In the genomic region with DNA sequence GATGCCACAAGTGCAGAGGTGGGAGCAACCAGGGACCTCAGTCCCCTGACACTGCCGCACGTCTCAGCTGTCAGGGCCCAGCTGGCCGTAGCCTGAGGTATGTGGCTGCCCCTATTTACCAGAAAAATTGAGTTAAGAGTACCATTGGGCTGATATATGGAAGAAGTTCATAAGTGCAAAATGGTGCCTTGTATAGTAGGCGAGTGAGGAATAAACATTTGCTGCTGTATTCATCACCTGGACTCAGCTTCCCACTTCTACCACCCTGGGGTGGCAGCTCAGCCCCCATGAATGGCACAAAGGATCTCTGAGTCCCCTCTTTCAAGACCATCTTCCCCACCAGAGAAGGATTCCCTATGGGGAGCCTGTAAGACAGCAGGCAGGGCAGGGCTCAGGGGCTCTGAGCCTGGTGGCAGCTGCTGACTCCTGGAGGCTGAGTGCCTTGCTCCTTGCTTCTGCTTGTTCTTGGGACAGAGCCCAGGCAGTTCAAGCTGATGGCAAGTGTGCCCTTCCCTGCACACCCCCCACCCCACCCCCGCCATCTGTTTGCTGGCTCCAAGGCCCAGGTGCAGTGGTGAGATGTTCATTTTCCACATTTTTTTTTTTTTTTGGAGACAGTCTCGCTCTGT, we compare ENCODE assay signal across 13 cellular contexts. TPM values are rescaled to one million over a fixed set of nuclear protein-coding genes. Genes with fewer than 3 reads are reported as not detected.
DNase-seq lines count a peak whose midpoint lies in the region; ATAC-seq, FAIRE-seq and TF ChIP-seq lines count a peak whose summit lies in the region.
"Had no signal": no experiment of that assay in that cellular context is flagged by ENCODE, and none has a peak within 500 bp of the region (broad histone marks: within the 10 kb centered on the region; RNA-seq: fewer than 3 reads in every experiment).

No MANE protein-coding gene starts in this region.

- H3K4me1 Mint-ChIP-seq in activated CD4-positive, alpha-beta memory T cell treated with anti-CD3 and anti-CD28 coated beads, Interleukin-2, amount 10 ng/mL, durations not matched to agents 7 days and 5 days: peaks cover 56% of the 10 kb centered on the region
- peaks cover 68% of the 10 kb centered on the region for H3K4me1 Mint-ChIP-seq in activated CD4-positive, alpha-beta memory T cell treated with anti-CD3 and anti-CD28 coated beads for 36 hours (ENCODE audit: low read depth)
- H3K4me1 Mint-ChIP-seq in activated naive CD8-positive, alpha-beta T cell (ENCODE audit: low read depth): peaks cover 52% of the 10 kb centered on the region

- H3K9me2 ChIP-seq in MM.1S (replicated peaks; ENCODE audit: insufficient read depth, low read length): no peaks in the 10 kb centered on the region

- no peak for TF ChIP-seq CTCF in pancreas (IDR thresholded peaks at IDR 0.05)
- TF ChIP-seq CTCF in psoas muscle (IDR thresholded peaks at IDR 0.05): no peak
- no peak for TF ChIP-seq CTCF in MM.1S (IDR thresholded peaks at IDR 0.05; ENCODE audit: low read length)

- H3F3A ChIP-seq in MM.1S (ENCODE audit: insufficient read depth, low read length): peaks cover 67% of the 10 kb centered on the region

- no peak for FAIRE-seq in pancreas (lab: Jason Lieb, UNC)
- FAIRE-seq: bronchial epithelial cell had no signal

- no peak for DNase-seq in activated CD4-positive, alpha-beta memory T cell treated with anti-CD3 and anti-CD28 coated beads, Interleukin-2, amount 10 ng/mL, durations not matched to agents 7 days and 5 days
- no peak for DNase-seq in activated CD4-positive, alpha-beta memory T cell treated with anti-CD3 and anti-CD28 coated beads for 36 hours
- DNase-seq in MG63 (peak; percentile 47), pancreas (peak in 3 of 6 donors; percentile 47 to 70 (median 51)), psoas muscle (no peak), MM.1S (no peak)
- DNase-seq: AML-193; heart left ventricle; naive thymus-derived CD8-positive, alpha-beta T cell; NCI-H1436 treated with DMSO at 0.1 percent for 48 hours had no signal

- H3K9me3 ChIP-seq in MG63 (no peaks in the 10 kb centered on the region), pancreas (no peaks in the 10 kb centered on the region), psoas muscle (no peaks in the 10 kb centered on the region), MM.1S (replicated peaks; ENCODE audit: insufficient read depth, low read length) (no peaks in the 10 kb centered on the region)
- H3K9me3 ChIP-seq: heart left ventricle had no signal

- WGBS in pancreas, 2 donors: 72 to 76% methylated on average over 6 of the region's 6 CpGs
- 79 to 84% (median 81%) methylated on average over 6 of the region's 6 CpGs for WGBS in psoas muscle, 3 donors

- H3K9ac ChIP-seq in MM.1S (ENCODE audit: low read length): no peak overlapping the region

- H3K4me3 Mint-ChIP-seq in activated CD4-positive, alpha-beta memory T cell treated with anti-CD3 and anti-CD28 coated beads, Interleukin-2, amount 10 ng/mL, durations not matched to agents 7 days and 5 days: no peak overlapping the region
- no peak overlapping the region for H3K4me3 Mint-ChIP-seq in activated CD4-positive, alpha-beta memory T cell treated with anti-CD3 and anti-CD28 coated beads for 36 hours
- peak overlapping the region; percentile 3 for H3K4me3 Mint-ChIP-seq in activated naive CD8-positive, alpha-beta T cell
- H3K4me3 Mint-ChIP-seq: naive thymus-derived CD8-positive, alpha-beta T cell had no signal

- H3K4me3 ChIP-seq in MG63 (no peak overlapping the region), pancreas (no peak overlapping the region), psoas muscle (no peak overlapping the region), MM.1S (ENCODE audit: low read length) (no peak overlapping the region)
- H3K4me3 ChIP-seq: heart left ventricle had no signal

- no peaks in the 10 kb centered on the region for H3K9me3 Mint-ChIP-seq in activated CD4-positive, alpha-beta memory T cell treated with anti-CD3 and anti-CD28 coated beads, Interleukin-2, amount 10 ng/mL, durations not matched to agents 7 days and 5 days
- no peaks in the 10 kb centered on the region for H3K9me3 Mint-ChIP-seq in activated CD4-positive, alpha-beta memory T cell treated with anti-CD3 and anti-CD28 coated beads for 36 hours
- H3K9me3 Mint-ChIP-seq in activated naive CD8-positive, alpha-beta T cell (ENCODE audit: low read depth): no peaks in the 10 kb centered on the region
- H3K9me3 Mint-ChIP-seq: naive thymus-derived CD8-positive, alpha-beta T cell had no signal

- peaks cover 77% of the 10 kb centered on the region for H3K36me3 Mint-ChIP-seq in activated CD4-positive, alpha-beta memory T cell treated with anti-CD3 and anti-CD28 coated beads, Interleukin-2, amount 10 ng/mL, durations not matched to agents 7 days and 5 days (ENCODE audit: low read depth)
- H3K36me3 Mint-ChIP-seq in activated CD4-positive, alpha-beta memory T cell treated with anti-CD3 and anti-CD28 coated beads for 36 hours: peaks cover 69% of the 10 kb centered on the region
- H3K36me3 Mint-ChIP-seq in activated naive CD8-positive, alpha-beta T cell: peaks cover 27% of the 10 kb centered on the region

- no peak overlapping the region for H2AFZ ChIP-seq in MM.1S (ENCODE audit: low read length)

- H3K36me3 ChIP-seq in MG63 (peaks cover 79% of the 10 kb centered on the region), pancreas (peaks cover 0 to 28% (median 7%) of the 10 kb centered on the region in 3 donors), psoas muscle (ENCODE audit: insufficient read depth in 1 of 2, low read depth in 1 of 2) (peaks cover 2 to 88% of the 10 kb centered on the region in 2 donors), MM.1S (replicated peaks; ENCODE audit: insufficient read depth, low read length) (peaks cover 20% of the 10 kb centered on the region)

- POLR2A ChIA-PET in activated CD4-positive, alpha-beta memory T cell treated with anti-CD3 and anti-CD28 coated beads, Interleukin-2, amount 10 ng/mL, durations not matched to agents 7 days and 5 days (lab: Charles Lee): interaction anchor here (0.6 to 7.0 kb wide), 2 partner anchors 27 to 237 kb away, joined by 3 to 137 read pairs; a partner anchor contains a TSS
- POLR2A ChIA-PET in activated CD4-positive, alpha-beta memory T cell treated with anti-CD3 and anti-CD28 coated beads for 36 hours (lab: Charles Lee): interaction anchor here (0.6 to 1.7 kb wide), 4 partner anchors 13 to 92 kb away, joined by 3 to 7 read pairs (median 4); a partner anchor contains a TSS

- intact Hi-C loops in activated CD4-positive, alpha-beta memory T cell treated with anti-CD3 and anti-CD28 coated beads for 36 hours (cut with micrococcal nuclease): no loop called here
- intact Hi-C loops in pancreas (cut with DNase I): no loop called here
- intact Hi-C loops in psoas muscle (cut with DNase I): no loop called here

- H3K79me2 ChIP-seq in MM.1S (ENCODE audit: low read length): peaks cover 64% of the 10 kb centered on the region

- H3K27ac Mint-ChIP-seq in activated CD4-positive, alpha-beta memory T cell treated with anti-CD3 and anti-CD28 coated beads, Interleukin-2, amount 10 ng/mL, durations not matched to agents 7 days and 5 days: peak overlapping the region; percentile 11
- no peak overlapping the region for H3K27ac Mint-ChIP-seq in activated CD4-positive, alpha-beta memory T cell treated with anti-CD3 and anti-CD28 coated beads for 36 hours
- peak overlapping the region; percentile 50 for H3K27ac Mint-ChIP-seq in activated naive CD8-positive, alpha-beta T cell

- peak overlapping the region in 2 of 4 donors; percentile 16 to 63 for H3K27ac ChIP-seq in pancreas
- H3K27ac ChIP-seq in psoas muscle: no peak overlapping the region
- no peak overlapping the region for H3K27ac ChIP-seq in MM.1S (ENCODE audit: low read length)

- H3K27me3 Mint-ChIP-seq in activated CD4-positive, alpha-beta memory T cell treated with anti-CD3 and anti-CD28 coated beads, Interleukin-2, amount 10 ng/mL, durations not matched to agents 7 days and 5 days: no peaks in the 10 kb centered on the region
- H3K27me3 Mint-ChIP-seq in activated CD4-positive, alpha-beta memory T cell treated with anti-CD3 and anti-CD28 coated beads for 36 hours: no peaks in the 10 kb centered on the region
- H3K27me3 Mint-ChIP-seq in activated naive CD8-positive, alpha-beta T cell: no peaks in the 10 kb centered on the region
- H3K27me3 Mint-ChIP-seq: naive thymus-derived CD8-positive, alpha-beta T cell had no signal

- peak; percentile 26 to 67 (median 54) for ATAC-seq in pancreas
- no peak for ATAC-seq in psoas muscle
- no peak for ATAC-seq in HG02759 (IDR thresholded peaks at IDR 0.05; ENCODE audit: unreplicated experiment)
- ATAC-seq: naive thymus-derived CD8-positive, alpha-beta T cell had no signal

- CTCF ChIA-PET in activated CD4-positive, alpha-beta memory T cell treated with anti-CD3 and anti-CD28 coated beads, Interleukin-2, amount 10 ng/mL, durations not matched to agents 7 days and 5 days (lab: Charles Lee): interaction anchor here (1.1 kb wide), 1 partner anchor 9 kb away, joined by 6 read pairs; no protein-coding TSS in a partner anchor
- CTCF ChIA-PET in activated CD4-positive, alpha-beta memory T cell treated with anti-CD3 and anti-CD28 coated beads for 36 hours (lab: Charles Lee): interaction anchor here (1.0 to 3.8 kb wide), 6 partner anchors 8 to 145 kb away, joined by 3 to 21 read pairs (median 6); a partner anchor contains a TSS

- peaks cover 30% of the 10 kb centered on the region for H4K20me1 ChIP-seq in MM.1S (ENCODE audit: insufficient read depth, low read length)

- H3K4me1 ChIP-seq in pancreas (peaks cover 20 to 52% (median 32%) of the 10 kb centered on the region in 3 donors), psoas muscle (peaks cover 31% of the 10 kb centered on the region), MM.1S (ENCODE audit: low read length) (0 out of 2 replicates have a peak, but pooled peaks cover 4% of the 10 kb centered on the region)

- H3K27me3 ChIP-seq in MG63: no peaks in the 10 kb centered on the region
- H3K27me3 ChIP-seq in pancreas: no peaks in the 10 kb centered on the region
- no peaks in the 10 kb centered on the region for H3K27me3 ChIP-seq in psoas muscle (ENCODE audit: insufficient read depth in 3 of 3, low read length in 2 of 3)
- no peaks in the 10 kb centered on the region for H3K27me3 ChIP-seq in MM.1S (replicated peaks; ENCODE audit: insufficient read depth, low read length)
- H3K27me3 ChIP-seq: heart left ventricle had no signal

- no peak overlapping the region for H3K4me2 ChIP-seq in MM.1S (ENCODE audit: low read depth, low read length)

RNA-seq across cellular contexts. Expression of a gene that starts 29.0 kb away (rescaled TPM):
- total RNA-seq in activated CD4-positive, alpha-beta memory T cell treated with anti-CD3 and anti-CD28 coated beads, Interleukin-2, amount 10 ng/mL, durations not matched to agents 7 days and 5 days: 100 to 1,000 TPM; 131 to 142 TPM
- total RNA-seq in activated CD4-positive, alpha-beta memory T cell treated with anti-CD3 and anti-CD28 coated beads for 36 hours: 10 to 100 TPM; 46.0 to 50.6 TPM
- 0.05 and 0.30 TPM in 2 replicates for total RNA-seq in MG63 (2014; rRNA removed; shearing (Covaris generic); ENCODE audit: low replicate concordance)
- total RNA-seq in pancreas (10 to 100 TPM in 2 of 6 donors, 1 to 10 TPM in 4; 2.8 to 14.7 (median 6.0) TPM), psoas muscle (10 to 100 TPM in 1 of 4 donors, 1 to 10 TPM in 3; 3.9 to 10.3 (median 6.7) TPM)
- polyA plus RNA-seq in pancreas (10 to 100 TPM in 1 of 2 donors, 1 to 10 TPM in 1; 7.8 to 10.8 TPM), psoas muscle (1 to 10 TPM; 1.6 to 3.8 (median 3.4) TPM)

RNA-seq across cellular contexts. Expression of a gene that starts 47.6 kb away (rescaled TPM):
- 1 to 10 TPM; 1.2 to 1.8 TPM for total RNA-seq in activated CD4-positive, alpha-beta memory T cell treated with anti-CD3 and anti-CD28 coated beads, Interleukin-2, amount 10 ng/mL, durations not matched to agents 7 days and 5 days
- 1 to 10 TPM; 1.2 to 1.4 TPM for total RNA-seq in activated CD4-positive, alpha-beta memory T cell treated with anti-CD3 and anti-CD28 coated beads for 36 hours
- total RNA-seq in MG63 (2014; rRNA removed; shearing (Covaris generic); ENCODE audit: low replicate concordance): 0.03 TPM in 1 of 2 replicates, not detected in the other
- 1 to 10 TPM in 5 of 6 donors, under 1 TPM in 1; 0.95 to 2.7 (median 1.5) TPM for total RNA-seq in pancreas
- polyA plus RNA-seq in pancreas: 1 to 10 TPM; 2.3 to 4.0 TPM
- total RNA-seq in psoas muscle: under 1 TPM; 0.20 to 0.41 (median 0.29) TPM
- under 1 TPM; 0.23 to 0.69 (median 0.43) TPM for polyA plus RNA-seq in psoas muscle
- total RNA-seq: bronchial epithelial cell had no signal

Comparison
In these comparisons a context has a peak if more than half of its experiments do, and no peak if none do; other contexts are left out.
1. ATAC-seq: peak in pancreas (4 of 4); none in psoas muscle (0 of 4) and HG02759 (single experiment).